ENCODE assay signal across 28 cellular contexts in genomic region chr3:126416943-126417342, GRCh38. TPM values are rescaled to one million over a fixed set of nuclear protein-coding genes. Genes with fewer than 3 reads are reported as not detected.
"Had no signal": no experiment of that assay in that cellular context is flagged by ENCODE, and none has a peak within 500 bp of the region (broad histone marks: within the 10 kb centered on the region; RNA-seq: fewer than 3 reads in every experiment).

No MANE protein-coding gene starts in this region.

- H3K4me3 ChIP-seq: breast epithelium, esophagus muscularis mucosa, heart right ventricle, tibial artery had no signal

- H3K27ac ChIP-seq: breast epithelium, esophagus muscularis mucosa, foreskin keratinocyte, heart right ventricle, tibial artery had no signal

- H3K4me1 ChIP-seq: breast epithelium, foreskin keratinocyte, heart right ventricle, tibial artery had no signal

- DNase-seq: activated CD4-positive, alpha-beta memory T cell treated with anti-CD3 and anti-CD28 coated beads, Interleukin-2, amount 10 ng/mL, durations not matched to agents 7 days and 5 days; activated CD4-positive, alpha-beta T cell treated with anti-CD3 and anti-CD28 coated beads, Interleukin-2, amount 10 ng/mL, durations not matched to agents 7 days and 5 days; activated CD4-positive, CD25-positive, alpha-beta regulatory T cell treated with anti-CD3 and anti-CD28 coated beads, Interleukin-2, amount 50 U/mL, for 72 hours; activated naive CD8-positive, alpha-beta T cell treated with anti-CD3 and anti-CD28 coated beads, Interleukin-2, amount 50 U/mL, for 24 hours; activated T-cell treated with anti-CD3 and anti-CD28 coated beads, Interleukin-2, amount 50 U/mL, for 48 hours; amygdala; central memory CD4-positive, alpha-beta T cell; foreskin keratinocyte; heart right ventricle; left ventricle myocardium superior; naive thymus-derived CD4-positive, alpha-beta T cell; small intestine; stimulated activated CD4-positive, alpha-beta T cell treated with anti-CD3 and anti-CD28 coated beads, Interleukin-4, amount 100 ng/mL, for 4 hours; stimulated activated CD8-positive, alpha-beta memory T cell treated with anti-CD3 and anti-CD28 coated beads, Interleukin-4, amount 100 ng/mL, for 48 hours; stimulated activated naive CD8-positive, alpha-beta T cell treated with anti-CD3 and anti-CD28 coated beads, Interleukin-15, amount 100 ng/mL, for 72 hours; T-helper 17 cell; T1000 had no signal

- ATAC-seq: activated naive CD8-positive, alpha-beta T cell treated with anti-CD3 and anti-CD28 coated beads, Interleukin-2, amount 50 U/mL, for 24 hours; foreskin keratinocyte; heart right ventricle; left ventricle myocardium superior; naive thymus-derived CD4-positive, alpha-beta T cell; sciatic nerve; stimulated activated memory B cell treated with anti-CD40 and anti-IgM and Interleukin-4, amounts not matched to agents 10 μg/mL and 1 μg/mL and 100 μg/mL, for 72 hours; stimulated activated naive CD8-positive, alpha-beta T cell treated with anti-CD3 and anti-CD28 coated beads, Interleukin-15, amount 100 ng/mL, for 72 hours; T-helper 17 cell had no signal

- H3K9me3 ChIP-seq: breast epithelium, esophagus muscularis mucosa, heart right ventricle, tibial artery had no signal

- H3K36me3 ChIP-seq: breast epithelium, esophagus muscularis mucosa, heart right ventricle, tibial artery had no signal

RNA-seq across cellular contexts. Expression of gene CFAP100, which starts 22.2 kb away (rescaled TPM):
- total RNA-seq: activated CD4-positive, alpha-beta memory T cell treated with anti-CD3 and anti-CD28 coated beads, Interleukin-2, amount 10 ng/mL, durations not matched to agents 7 days and 5 days; activated CD4-positive, alpha-beta T cell treated with anti-CD3 and anti-CD28 coated beads, Interleukin-2, amount 10 ng/mL, durations not matched to agents 7 days and 5 days; activated T-helper 2 cell treated with anti-CD3 and anti-CD28 coated beads, Interferon-gamma antibody, Interleukin-2, Interleukin-4, amounts not matched to agents 10 μg/mL and 5 μg/mL and 100 μg/mL, durations not matched to agents 14 hours and 24 hours and 36 hours; breast epithelium; esophagus muscularis mucosa; foreskin keratinocyte; glomerular endothelial cell; heart right ventricle; left ventricle myocardium superior; lung microvascular endothelial cell; naive thymus-derived CD4-positive, alpha-beta T cell; renal cortical epithelial cell; T-helper 17 cell; urinary bladder had no signal
- polyA plus RNA-seq: foreskin keratinocyte; heart right ventricle; naive thymus-derived CD4-positive, alpha-beta T cell; neural cell; small intestine; urinary bladder had no signal

RNA-seq across cellular contexts. Expression of gene KLF15, which starts 59.7 kb away (rescaled TPM):
- total RNA-seq: activated CD4-positive, alpha-beta memory T cell treated with anti-CD3 and anti-CD28 coated beads, Interleukin-2, amount 10 ng/mL, durations not matched to agents 7 days and 5 days; activated CD4-positive, alpha-beta T cell treated with anti-CD3 and anti-CD28 coated beads, Interleukin-2, amount 10 ng/mL, durations not matched to agents 7 days and 5 days had no signal
- polyA plus RNA-seq: foreskin keratinocyte; naive thymus-derived CD4-positive, alpha-beta T cell had no signal
